ENCODE assay signal across 15 cellular contexts in the genomic region with DNA sequence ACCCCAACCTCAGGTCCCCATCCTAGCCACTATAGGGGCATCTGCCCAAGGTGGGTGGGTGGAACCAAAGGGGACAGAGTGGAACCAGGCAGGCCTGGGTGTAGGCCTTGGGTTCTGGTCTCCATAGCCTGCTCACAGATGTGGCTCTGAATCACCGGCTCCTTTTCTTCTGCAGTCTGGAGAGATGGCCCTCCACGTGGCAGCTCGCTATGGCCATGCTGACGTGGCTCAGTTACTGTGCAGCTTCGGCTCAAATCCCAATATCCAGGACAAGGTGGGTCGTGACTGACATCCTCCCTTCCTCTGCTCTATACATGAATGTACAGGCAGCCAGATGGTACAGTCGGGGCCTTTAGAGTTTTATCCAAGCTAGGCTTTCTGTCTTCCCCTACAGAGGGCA.
DNase-seq lines count a peak whose midpoint lies in the region; ATAC-seq and TF ChIP-seq lines count a peak whose summit lies in the region.
"Had no signal": no experiment of that assay in that cellular context is flagged by ENCODE, and none has a peak within 500 bp of the region (broad histone marks: within the 10 kb centered on the region; RNA-seq: fewer than 3 reads in every experiment).

No MANE protein-coding gene starts in this region.

- H3K4me1 ChIP-seq in upper lobe of right lung = no peaks in the 10 kb centered on the region
- H3K4me1 ChIP-seq: Caco-2, HAP-1 had no signal

- peaks cover 73% of the 10 kb centered on the region for H3K36me3 ChIP-seq in upper lobe of right lung
- H3K36me3 ChIP-seq: HAP-1 had no signal

- DNase-seq in coronary artery (ENCODE audit: low spot score) (peak; percentile 31), mesenteric fat pad (ENCODE audit: low spot score) (peak; percentile 57), progenitor cell of endocrine pancreas (ENCODE audit: low spot score, unreplicated experiment) (no peak), upper lobe of right lung (no peak), NCI-H226 (no peak), NCI-H748 (lab: John Stamatoyannopoulos, UW; ENCODE audit: unreplicated experiment) (no peak)
- DNase-seq: C1 segment of cervical spinal cord; Caco-2; CD4-positive, alpha-beta memory T cell; DMS153; DND-41; GM23248; HFFc6 had no signal

- H3K27me3 ChIP-seq in upper lobe of right lung = no peaks in the 10 kb centered on the region

- no peak overlapping the region for H3K4me3 Mint-ChIP-seq in progenitor cell of endocrine pancreas (ENCODE audit: low read depth)
- H3K4me3 Mint-ChIP-seq: CD4-positive, alpha-beta memory T cell; HFFc6 had no signal

- H3K9me3 Mint-ChIP-seq in progenitor cell of endocrine pancreas (ENCODE audit: low read depth) = no peaks in the 10 kb centered on the region
- H3K9me3 Mint-ChIP-seq: CD4-positive, alpha-beta memory T cell; HFFc6 had no signal

- H3K36me3 Mint-ChIP-seq in progenitor cell of endocrine pancreas (ENCODE audit: insufficient read depth) = peaks cover 32% of the 10 kb centered on the region
- H3K36me3 Mint-ChIP-seq: CD4-positive, alpha-beta memory T cell had no signal

- intact Hi-C loops in upper lobe of right lung (cut with DNase I) = loop anchor here (10.0 kb wide), 1 partner anchor 154 kb away; the partner anchor contains the start of gene DAPK1

- H3K4me3 ChIP-seq in coronary artery (no peak overlapping the region), upper lobe of right lung (no peak overlapping the region)
- H3K4me3 ChIP-seq: GM23248, HAP-1 had no signal

- H3K27ac ChIP-seq in coronary artery (no peak overlapping the region), upper lobe of right lung (no peak overlapping the region)
- H3K27ac ChIP-seq: GM23248 had no signal

- no peaks in the 10 kb centered on the region for H3K27me3 Mint-ChIP-seq in progenitor cell of endocrine pancreas

- no peak for TF ChIP-seq CTCF in coronary artery (IDR thresholded peaks at IDR 0.05)
- TF ChIP-seq CTCF in progenitor cell of endocrine pancreas (IDR thresholded peaks at IDR 0.05; ENCODE audit: unreplicated experiment) = no peak
- TF ChIP-seq CTCF in upper lobe of right lung (IDR thresholded peaks at IDR 0.05) = no peak

- H3K27ac Mint-ChIP-seq in progenitor cell of endocrine pancreas = peak overlapping the region; percentile 37
- H3K27ac Mint-ChIP-seq: CD4-positive, alpha-beta memory T cell; HFFc6 had no signal

- peak; percentile 27 for ATAC-seq in upper lobe of right lung
- no peak for ATAC-seq in HG03097 (IDR thresholded peaks at IDR 0.05; ENCODE audit: low FRiP score, unreplicated experiment)

- no peaks in the 10 kb centered on the region for H3K9me3 ChIP-seq in upper lobe of right lung
- H3K9me3 ChIP-seq: Caco-2, HAP-1 had no signal

- H3K4me1 Mint-ChIP-seq in progenitor cell of endocrine pancreas (ENCODE audit: low read depth) = peaks cover 12% of the 10 kb centered on the region
- H3K4me1 Mint-ChIP-seq: CD4-positive, alpha-beta memory T cell had no signal

Comparison
In these comparisons a context has a peak if more than half of its experiments do, and no peak if none do; other contexts are left out.
1. DNase-seq: peak in coronary artery (single experiment) and mesenteric fat pad (single experiment); none in progenitor cell of endocrine pancreas (single experiment), upper lobe of right lung (single experiment), NCI-H226 (single experiment) and NCI-H748 (single experiment).